In genomic region chr10:31018977-31019376, GRCh38 we compare ENCODE assay signal across 1 cellular context.
A peak's percentile ranks its signal among the peaks of the same experiment; 100 is the strongest.
TF ChIP-seq lines count a peak whose summit lies in the region.

No MANE protein-coding gene starts in this region.

TF ChIP-seq in GM23338, 12 proteins besides CTCF, POLR2A, EP300 and RAD21 (continued from another document):
- TF ChIP-seq ZNF462 (CRISPR knock-in tag; IDR thresholded peaks at IDR 0.05), result peak; percentile 19; the same call in 1 of the 2 replicates
